In the genomic region with DNA sequence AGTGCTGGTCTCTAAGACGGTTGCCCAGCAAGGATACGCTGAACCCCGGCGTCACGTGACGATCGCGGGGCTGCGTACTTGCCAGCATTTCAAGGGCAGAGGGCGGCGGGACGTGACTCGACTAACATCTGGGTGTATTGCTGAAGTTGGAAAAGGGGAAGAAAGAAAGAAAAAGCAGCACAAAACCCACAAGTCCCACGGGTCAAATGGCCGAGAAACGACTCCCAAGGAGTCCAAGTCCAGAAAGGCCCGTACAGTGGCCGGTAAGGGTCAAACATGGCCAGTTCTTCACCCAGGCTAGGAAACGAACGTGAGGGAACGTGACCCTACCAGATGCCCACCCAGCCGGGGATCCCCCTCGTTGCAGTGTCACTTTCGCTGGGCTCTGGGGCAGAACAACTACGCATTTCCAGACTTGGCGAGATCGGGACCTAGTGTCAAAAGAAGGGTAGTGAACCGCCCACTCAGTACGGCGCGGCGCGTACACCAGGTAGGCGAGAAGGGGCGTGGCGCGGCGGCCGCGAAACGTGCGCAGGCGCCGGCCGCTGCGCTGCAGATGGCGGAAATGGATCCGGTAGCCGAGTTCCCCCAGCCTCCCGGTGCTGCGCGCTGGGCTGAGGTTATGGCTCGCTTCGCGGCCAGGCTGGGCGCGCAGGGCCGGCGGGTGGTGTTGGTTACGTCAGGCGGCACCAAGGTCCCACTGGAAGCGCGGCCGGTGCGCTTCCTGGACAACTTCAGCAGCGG, we compare ENCODE assay signal across 2 cellular contexts.
A peak's percentile ranks its signal among the peaks of the same experiment; 100 is the strongest.
TF ChIP-seq lines count a peak whose summit lies in the region.

A gene (plus strand): TSS at position 534 of the 744 bp plus-strand sequence. CDS start 23 bp downstream, at position 557.
A gene with protein sequence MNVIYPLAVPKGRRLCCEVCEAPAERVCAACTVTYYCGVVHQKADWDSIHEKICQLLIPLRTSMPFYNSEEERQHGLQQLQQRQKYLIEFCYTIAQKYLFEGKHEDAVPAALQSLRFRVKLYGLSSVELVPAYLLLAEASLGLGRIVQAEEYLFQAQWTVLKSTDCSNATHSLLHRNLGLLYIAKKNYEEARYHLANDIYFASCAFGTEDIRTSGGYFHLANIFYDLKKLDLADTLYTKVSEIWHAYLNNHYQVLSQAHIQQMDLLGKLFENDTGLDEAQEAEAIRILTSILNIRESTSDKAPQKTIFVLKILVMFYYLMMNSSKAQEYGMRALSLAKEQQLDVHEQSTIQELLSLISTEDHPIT (minus strand): TSS at position 13 of the 744 bp plus-strand sequence. CDS start 25 bp downstream, outside the sequence.

TF ChIP-seq in HEK293, 187 proteins besides CTCF, POLR2A, EP300 and RAD21 (continued from another document and continues in another):
- TF ChIP-seq, protein P1, sequence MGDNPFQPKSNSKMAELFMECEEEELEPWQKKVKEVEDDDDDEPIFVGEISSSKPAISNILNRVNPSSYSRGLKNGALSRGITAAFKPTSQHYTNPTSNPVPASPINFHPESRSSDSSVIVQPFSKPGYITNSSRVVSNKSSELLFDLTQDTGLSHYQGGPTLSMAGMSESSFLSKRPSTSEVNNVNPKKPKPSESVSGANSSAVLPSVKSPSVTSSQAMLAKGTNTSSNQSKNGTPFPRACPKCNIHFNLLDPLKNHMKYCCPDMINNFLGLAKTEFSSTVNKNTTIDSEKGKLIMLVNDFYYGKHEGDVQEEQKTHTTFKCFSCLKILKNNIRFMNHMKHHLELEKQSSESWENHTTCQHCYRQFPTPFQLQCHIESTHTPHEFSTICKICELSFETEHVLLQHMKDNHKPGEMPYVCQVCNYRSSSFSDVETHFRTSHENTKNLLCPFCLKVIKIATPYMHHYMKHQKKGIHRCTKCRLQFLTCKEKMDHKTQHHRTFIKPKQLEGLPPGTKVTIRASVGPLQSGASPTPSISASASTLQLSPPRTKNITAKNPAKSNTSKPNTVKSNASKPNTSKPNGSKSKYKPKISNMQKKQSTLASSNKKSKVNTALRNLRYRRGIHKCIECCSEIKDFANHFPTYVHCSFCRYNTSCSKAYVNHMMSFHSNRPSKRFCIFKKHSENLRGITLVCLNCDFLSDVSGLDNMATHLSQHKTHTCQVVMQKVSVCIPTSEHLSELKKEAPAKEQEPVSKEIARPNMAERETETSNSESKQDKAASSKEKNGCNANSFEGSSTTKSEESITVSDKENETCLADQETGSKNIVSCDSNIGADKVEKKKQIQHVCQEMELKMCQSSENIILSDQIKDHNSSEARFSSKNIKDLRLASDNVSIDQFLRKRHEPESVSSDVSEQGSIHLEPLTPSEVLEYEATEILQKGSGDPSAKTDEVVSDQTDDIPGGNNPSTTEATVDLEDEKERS (tag by site-specific recombination; IDR thresholded peaks at IDR 0.05), result no peak
- TF ChIP-seq ZNF2 (tag by site-specific recombination; IDR thresholded peaks at IDR 0.05), result 0 out of 2 replicates have a peak, but pooled peaks have one; percentile 78
- 0 out of 2 replicates have a peak, but pooled peaks have one; percentile 30 for TF ChIP-seq ZNF24 (tag by site-specific recombination; IDR thresholded peaks at IDR 0.05)
- TF ChIP-seq ZNF76 (tag by site-specific recombination; IDR thresholded peaks at IDR 0.05; ENCODE audit: borderline replicate concordance, low read depth), result 0 out of 2 replicates have a peak, but pooled peaks have one; percentile 41
- no peak for TF ChIP-seq ZNF23 (tag by site-specific recombination; IDR thresholded peaks at IDR 0.05; ENCODE audit: borderline replicate concordance)
- no peak for TF ChIP-seq ZBTB21 (tag by site-specific recombination; IDR thresholded peaks at IDR 0.05)
- TF ChIP-seq GLI4 (tag by site-specific recombination; IDR thresholded peaks at IDR 0.05), result 0 out of 2 replicates have a peak, but pooled peaks have one; percentile 87
- TF ChIP-seq, protein P2, sequence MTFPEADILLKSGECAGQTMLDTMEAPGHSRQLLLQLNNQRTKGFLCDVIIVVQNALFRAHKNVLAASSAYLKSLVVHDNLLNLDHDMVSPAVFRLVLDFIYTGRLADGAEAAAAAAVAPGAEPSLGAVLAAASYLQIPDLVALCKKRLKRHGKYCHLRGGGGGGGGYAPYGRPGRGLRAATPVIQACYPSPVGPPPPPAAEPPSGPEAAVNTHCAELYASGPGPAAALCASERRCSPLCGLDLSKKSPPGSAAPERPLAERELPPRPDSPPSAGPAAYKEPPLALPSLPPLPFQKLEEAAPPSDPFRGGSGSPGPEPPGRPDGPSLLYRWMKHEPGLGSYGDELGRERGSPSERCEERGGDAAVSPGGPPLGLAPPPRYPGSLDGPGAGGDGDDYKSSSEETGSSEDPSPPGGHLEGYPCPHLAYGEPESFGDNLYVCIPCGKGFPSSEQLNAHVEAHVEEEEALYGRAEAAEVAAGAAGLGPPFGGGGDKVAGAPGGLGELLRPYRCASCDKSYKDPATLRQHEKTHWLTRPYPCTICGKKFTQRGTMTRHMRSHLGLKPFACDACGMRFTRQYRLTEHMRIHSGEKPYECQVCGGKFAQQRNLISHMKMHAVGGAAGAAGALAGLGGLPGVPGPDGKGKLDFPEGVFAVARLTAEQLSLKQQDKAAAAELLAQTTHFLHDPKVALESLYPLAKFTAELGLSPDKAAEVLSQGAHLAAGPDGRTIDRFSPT (tag by site-specific recombination; IDR thresholded peaks at IDR 0.05), result peak; percentile 69
- no peak for TF ChIP-seq ZNF585B (tag by site-specific recombination; IDR thresholded peaks at IDR 0.05)
- TF ChIP-seq, protein P3, sequence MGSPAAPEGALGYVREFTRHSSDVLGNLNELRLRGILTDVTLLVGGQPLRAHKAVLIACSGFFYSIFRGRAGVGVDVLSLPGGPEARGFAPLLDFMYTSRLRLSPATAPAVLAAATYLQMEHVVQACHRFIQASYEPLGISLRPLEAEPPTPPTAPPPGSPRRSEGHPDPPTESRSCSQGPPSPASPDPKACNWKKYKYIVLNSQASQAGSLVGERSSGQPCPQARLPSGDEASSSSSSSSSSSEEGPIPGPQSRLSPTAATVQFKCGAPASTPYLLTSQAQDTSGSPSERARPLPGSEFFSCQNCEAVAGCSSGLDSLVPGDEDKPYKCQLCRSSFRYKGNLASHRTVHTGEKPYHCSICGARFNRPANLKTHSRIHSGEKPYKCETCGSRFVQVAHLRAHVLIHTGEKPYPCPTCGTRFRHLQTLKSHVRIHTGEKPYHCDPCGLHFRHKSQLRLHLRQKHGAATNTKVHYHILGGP (tag by site-specific recombination; IDR thresholded peaks at IDR 0.05), result no peak
- TF ChIP-seq KLF9 (tag by site-specific recombination; IDR thresholded peaks at IDR 0.05; ENCODE audit: low read depth), result peak; percentile 98
- no peak for TF ChIP-seq ZNF404 (tag by site-specific recombination; IDR thresholded peaks at IDR 0.05)
- TF ChIP-seq ZNF302 (tag by site-specific recombination; IDR thresholded peaks at IDR 0.05; ENCODE audit: low read depth), result no peak
- TF ChIP-seq ZNF514 (tag by site-specific recombination; IDR thresholded peaks at IDR 0.05), result no peak
- TF ChIP-seq YY2 (tag by site-specific recombination; IDR thresholded peaks at IDR 0.05), result peak; percentile 81
- TF ChIP-seq TCF7L2 (IDR thresholded peaks at IDR 0.05; ENCODE audit: borderline replicate concordance, low read depth, low read length), result no peak
- TF ChIP-seq ZNF529 (tag by site-specific recombination; IDR thresholded peaks at IDR 0.05; ENCODE audit: insufficient replicate concordance), result no peak
- no peak for TF ChIP-seq HOXA7 (CRISPR knock-in tag; IDR thresholded peaks at IDR 0.05; ENCODE audit: borderline replicate concordance)
- peak; percentile 36; the same call in 1 of the 2 replicates for TF ChIP-seq ZBTB20 (tag by site-specific recombination; IDR thresholded peaks at IDR 0.05)

TF ChIP-seq in SK-N-SH, 30 proteins besides CTCF, POLR2A, EP300 and RAD21 (continued from another document):
- TF ChIP-seq, protein P4, sequence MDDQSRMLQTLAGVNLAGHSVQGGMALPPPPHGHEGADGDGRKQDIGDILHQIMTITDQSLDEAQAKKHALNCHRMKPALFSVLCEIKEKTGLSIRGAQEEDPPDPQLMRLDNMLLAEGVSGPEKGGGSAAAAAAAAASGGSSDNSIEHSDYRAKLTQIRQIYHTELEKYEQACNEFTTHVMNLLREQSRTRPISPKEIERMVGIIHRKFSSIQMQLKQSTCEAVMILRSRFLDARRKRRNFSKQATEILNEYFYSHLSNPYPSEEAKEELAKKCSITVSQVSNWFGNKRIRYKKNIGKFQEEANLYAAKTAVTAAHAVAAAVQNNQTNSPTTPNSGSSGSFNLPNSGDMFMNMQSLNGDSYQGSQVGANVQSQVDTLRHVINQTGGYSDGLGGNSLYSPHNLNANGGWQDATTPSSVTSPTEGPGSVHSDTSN (IDR thresholded peaks at IDR 0.05), result no peak
- TF ChIP-seq, protein P5, sequence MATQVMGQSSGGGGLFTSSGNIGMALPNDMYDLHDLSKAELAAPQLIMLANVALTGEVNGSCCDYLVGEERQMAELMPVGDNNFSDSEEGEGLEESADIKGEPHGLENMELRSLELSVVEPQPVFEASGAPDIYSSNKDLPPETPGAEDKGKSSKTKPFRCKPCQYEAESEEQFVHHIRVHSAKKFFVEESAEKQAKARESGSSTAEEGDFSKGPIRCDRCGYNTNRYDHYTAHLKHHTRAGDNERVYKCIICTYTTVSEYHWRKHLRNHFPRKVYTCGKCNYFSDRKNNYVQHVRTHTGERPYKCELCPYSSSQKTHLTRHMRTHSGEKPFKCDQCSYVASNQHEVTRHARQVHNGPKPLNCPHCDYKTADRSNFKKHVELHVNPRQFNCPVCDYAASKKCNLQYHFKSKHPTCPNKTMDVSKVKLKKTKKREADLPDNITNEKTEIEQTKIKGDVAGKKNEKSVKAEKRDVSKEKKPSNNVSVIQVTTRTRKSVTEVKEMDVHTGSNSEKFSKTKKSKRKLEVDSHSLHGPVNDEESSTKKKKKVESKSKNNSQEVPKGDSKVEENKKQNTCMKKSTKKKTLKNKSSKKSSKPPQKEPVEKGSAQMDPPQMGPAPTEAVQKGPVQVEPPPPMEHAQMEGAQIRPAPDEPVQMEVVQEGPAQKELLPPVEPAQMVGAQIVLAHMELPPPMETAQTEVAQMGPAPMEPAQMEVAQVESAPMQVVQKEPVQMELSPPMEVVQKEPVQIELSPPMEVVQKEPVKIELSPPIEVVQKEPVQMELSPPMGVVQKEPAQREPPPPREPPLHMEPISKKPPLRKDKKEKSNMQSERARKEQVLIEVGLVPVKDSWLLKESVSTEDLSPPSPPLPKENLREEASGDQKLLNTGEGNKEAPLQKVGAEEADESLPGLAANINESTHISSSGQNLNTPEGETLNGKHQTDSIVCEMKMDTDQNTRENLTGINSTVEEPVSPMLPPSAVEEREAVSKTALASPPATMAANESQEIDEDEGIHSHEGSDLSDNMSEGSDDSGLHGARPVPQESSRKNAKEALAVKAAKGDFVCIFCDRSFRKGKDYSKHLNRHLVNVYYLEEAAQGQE (IDR thresholded peaks at IDR 0.05; ENCODE audit: low read depth, low read length), result no peak
- TF ChIP-seq POLR2AphosphoS5 (IDR thresholded peaks at IDR 0.05; ENCODE audit: low read depth, low read length) (peak; percentile 84), ELF1 (IDR thresholded peaks at IDR 0.05) (no peak), TAF1 (IDR thresholded peaks at IDR 0.05; ENCODE audit: borderline replicate concordance, low read depth, low read length) (peak; percentile 74), FOXJ3 (CRISPR knock-in tag; IDR thresholded peaks at IDR 0.05) (peak; percentile 56; the same call in 1 of the 2 replicates), JUND (IDR thresholded peaks at IDR 0.05) (no peak), TEAD4 (IDR thresholded peaks at IDR 0.05; ENCODE audit: borderline replicate concordance, insufficient read depth) (peak; percentile 22; the same call in 1 of the 2 replicates), TCF12 (IDR thresholded peaks at IDR 0.05) (no peak), MXI1 (IDR thresholded peaks at IDR 0.05; ENCODE audit: low read depth, low read length) (peak; percentile 77; the same call in 1 of the 2 replicates), NRF1 (IDR thresholded peaks at IDR 0.05; ENCODE audit: low read depth, low read length) (peak; percentile 92), MEF2A (IDR thresholded peaks at IDR 0.05; ENCODE audit: borderline replicate concordance, low read depth) (no peak)
- TF ChIP-seq, protein P6, sequence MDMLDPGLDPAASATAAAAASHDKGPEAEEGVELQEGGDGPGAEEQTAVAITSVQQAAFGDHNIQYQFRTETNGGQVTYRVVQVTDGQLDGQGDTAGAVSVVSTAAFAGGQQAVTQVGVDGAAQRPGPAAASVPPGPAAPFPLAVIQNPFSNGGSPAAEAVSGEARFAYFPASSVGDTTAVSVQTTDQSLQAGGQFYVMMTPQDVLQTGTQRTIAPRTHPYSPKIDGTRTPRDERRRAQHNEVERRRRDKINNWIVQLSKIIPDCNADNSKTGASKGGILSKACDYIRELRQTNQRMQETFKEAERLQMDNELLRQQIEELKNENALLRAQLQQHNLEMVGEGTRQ (IDR thresholded peaks at IDR 0.05; ENCODE audit: borderline replicate concordance, low read depth, low read length), result peak; percentile 67
- TF ChIP-seq, protein P7, sequence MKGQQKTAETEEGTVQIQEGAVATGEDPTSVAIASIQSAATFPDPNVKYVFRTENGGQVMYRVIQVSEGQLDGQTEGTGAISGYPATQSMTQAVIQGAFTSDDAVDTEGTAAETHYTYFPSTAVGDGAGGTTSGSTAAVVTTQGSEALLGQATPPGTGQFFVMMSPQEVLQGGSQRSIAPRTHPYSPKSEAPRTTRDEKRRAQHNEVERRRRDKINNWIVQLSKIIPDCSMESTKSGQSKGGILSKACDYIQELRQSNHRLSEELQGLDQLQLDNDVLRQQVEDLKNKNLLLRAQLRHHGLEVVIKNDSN (IDR thresholded peaks at IDR 0.05; ENCODE audit: borderline replicate concordance, low read depth), result peak; percentile 96
